Comparison of ENCODE assay signal across 24 cellular contexts in the genomic region with DNA sequence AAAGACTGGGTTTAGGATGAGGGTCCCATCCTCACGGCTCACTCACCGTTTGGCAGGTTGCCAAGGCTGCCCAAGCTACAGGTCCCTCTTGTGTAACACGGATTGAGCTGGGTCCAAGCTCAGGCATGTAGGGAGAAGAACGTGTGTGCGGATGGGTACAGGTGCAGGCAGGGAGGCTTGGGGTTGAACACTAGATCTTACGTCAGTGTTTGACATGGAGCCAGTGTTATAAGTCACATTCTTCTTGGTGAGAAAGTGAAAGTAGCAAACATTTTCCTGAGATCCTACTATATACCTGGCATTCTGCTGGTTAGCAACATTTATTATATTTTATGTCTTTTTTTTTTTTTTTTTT.
DNase-seq lines count a peak whose midpoint lies in the region; ATAC-seq and TF ChIP-seq lines count a peak whose summit lies in the region.
"Had no signal": no experiment of that assay in that cellular context is flagged by ENCODE, and none has a peak within 500 bp of the region (broad histone marks: within the 10 kb centered on the region; RNA-seq: fewer than 3 reads in every experiment).

No MANE protein-coding gene starts in this region.

- H3K79me2 ChIP-seq in GM23338 (replicated peaks; ENCODE audit: insufficient read depth) = peaks cover 11% of the 10 kb centered on the region

- H3K9me3 Mint-ChIP-seq in GM23338 = no peaks in the 10 kb centered on the region; the same call in 1 of the 3 replicates
- H3K9me3 Mint-ChIP-seq in neural crest cell = no peaks in the 10 kb centered on the region
- H3K9me3 Mint-ChIP-seq: activated naive CD4-positive, alpha-beta T cell treated with anti-CD3 and anti-CD28 coated beads, Interleukin-2, amount 50 U/mL, for 24 hours had no signal

- H3K9me2 ChIP-seq in GM23338 (ENCODE audit: insufficient read depth) = no peaks in the 10 kb centered on the region

- H3K4me1 Mint-ChIP-seq in GM23338 = peaks cover 47% of the 10 kb centered on the region
- peaks cover 55% of the 10 kb centered on the region for H3K4me1 Mint-ChIP-seq in neural crest cell
- H3K4me1 Mint-ChIP-seq: activated naive CD4-positive, alpha-beta T cell treated with anti-CD3 and anti-CD28 coated beads, Interleukin-2, amount 50 U/mL, for 24 hours had no signal

- H3K27ac Mint-ChIP-seq in GM23338 (peak overlapping the region; percentile 43; the same call in 1 of the 2 replicates), neural crest cell (ENCODE audit: unreplicated experiment) (no peak overlapping the region)
- H3K27ac Mint-ChIP-seq: activated naive CD4-positive, alpha-beta T cell treated with anti-CD3 and anti-CD28 coated beads, Interleukin-2, amount 50 U/mL, for 24 hours had no signal

- WGBS in lower leg skin, 2 donors = 65% methylated on average over 6 of the region's 6 CpGs

- peaks cover 14% of the 10 kb centered on the region for H3K27me3 Mint-ChIP-seq in GM23338 (ENCODE audit: insufficient read depth, low read depth, poor library complexity)
- H3K27me3 Mint-ChIP-seq in neural crest cell (ENCODE audit: low read depth) = no peaks in the 10 kb centered on the region
- H3K27me3 Mint-ChIP-seq: activated naive CD4-positive, alpha-beta T cell treated with anti-CD3 and anti-CD28 coated beads, Interleukin-2, amount 50 U/mL, for 24 hours had no signal

- no peak for TF ChIP-seq POLR2A in lower leg skin (IDR thresholded peaks at IDR 0.05)

- H2AFZ ChIP-seq in GM23338 = no peak overlapping the region

- ATAC-seq in GM23338 (no peak), esophagus mucosa (peak; percentile 47), GM19023 (IDR thresholded peaks at IDR 0.05; ENCODE audit: unreplicated experiment) (no peak)

- no peaks in the 10 kb centered on the region for H3K36me3 ChIP-seq in GM23338 (ENCODE audit: insufficient read depth)
- H3K36me3 ChIP-seq: Peyer's patch, sigmoid colon, upper lobe of left lung had no signal

- H3K4me3 ChIP-seq in GM23338 = no peak overlapping the region
- no peak overlapping the region for H3K4me3 ChIP-seq in lower leg skin (ENCODE audit: low read depth, poor library complexity, severe bottlenecking)
- H3K4me3 ChIP-seq: MG63, Peyer's patch, sigmoid colon, upper lobe of left lung had no signal

- DNase-seq in GM23338 (ENCODE audit: low spot score) (no peak), M059J (ENCODE audit: low read depth) (peak; percentile 3), neural crest cell (ENCODE audit: low read depth, low spot score) (no peak), lower leg skin (ENCODE audit: low spot score in 2 of 2) (no peak), CD1c-positive myeloid dendritic cell (ENCODE audit: extremely low spot score) (no peak), NCI-H69 (lab: John Stamatoyannopoulos, UW) (no peak)
- DNase-seq: ACHN; activated CD4-positive, alpha-beta T cell treated with anti-CD3 and anti-CD28 coated beads for 4 hours; amniotic stem cell; EL; hippocampal formation; KG1; MG63; NCI-H1105 treated with DMSO at 0.1 percent for 48 hours; NCI-H2029; NCI-H226; Peyer's patch; sigmoid colon; stimulated activated CD4-positive, alpha-beta T cell treated with anti-CD3 and anti-CD28 coated beads, Interleukin-4, amount 100 ng/mL, for 4 hours; T-helper 9 cell had no signal

- no peak overlapping the region for H3K4me2 ChIP-seq in GM23338

- H3K27ac ChIP-seq in GM23338 (ENCODE audit: low read depth) = no peak overlapping the region
- H3K27ac ChIP-seq: Peyer's patch, upper lobe of left lung had no signal

- H4K20me1 ChIP-seq in GM23338 (replicated peaks; ENCODE audit: insufficient read depth) = no peaks in the 10 kb centered on the region; the same call in 1 of the 2 replicates

- H3K27me3 ChIP-seq in GM23338 (ENCODE audit: insufficient read depth) = no peaks in the 10 kb centered on the region
- H3K27me3 ChIP-seq: MG63, Peyer's patch, sigmoid colon, upper lobe of left lung had no signal

- intact Hi-C loops in lower leg skin (cut with DNase I; ENCODE audit: low total_unique reads) = no loop called here

- H3K36me3 Mint-ChIP-seq in GM23338 (ENCODE audit: low read depth) (peaks cover 3% of the 10 kb centered on the region; the same call in 2 of the 3 replicates), neural crest cell (ENCODE audit: low read depth) (peaks cover 2% of the 10 kb centered on the region)
- H3K36me3 Mint-ChIP-seq: activated naive CD4-positive, alpha-beta T cell treated with anti-CD3 and anti-CD28 coated beads, Interleukin-2, amount 50 U/mL, for 24 hours had no signal

- H3K4me1 ChIP-seq in GM23338 (ENCODE audit: insufficient read depth) = peaks cover 21% of the 10 kb centered on the region; the same call in 1 of the 2 replicates

- H3K4me3 Mint-ChIP-seq in GM23338 (no peak overlapping the region), neural crest cell (peak overlapping the region; percentile 56)
- H3K4me3 Mint-ChIP-seq: activated naive CD4-positive, alpha-beta T cell treated with anti-CD3 and anti-CD28 coated beads, Interleukin-2, amount 50 U/mL, for 24 hours had no signal

- no peak for TF ChIP-seq CTCF in GM23338 (conservative IDR thresholded peaks at IDR 0.05; ENCODE audit: low read depth in 2 of 2)
- TF ChIP-seq CTCF in neural crest cell (conservative IDR thresholded peaks at IDR 0.05) = no peak
- no peak for TF ChIP-seq CTCF in lower leg skin (IDR thresholded peaks at IDR 0.05)

- no peaks in the 10 kb centered on the region for H3F3A ChIP-seq in GM23338 (replicated peaks; ENCODE audit: low read depth)

TF ChIP-seq in GM23338, 12 proteins besides CTCF, POLR2A, EP300 and RAD21:
- TF ChIP-seq POLR2AphosphoS5 (IDR thresholded peaks at IDR 0.05; ENCODE audit: low read depth) = no peak
- TF ChIP-seq ZNF114 (CRISPR knock-in tag; IDR thresholded peaks at IDR 0.05) = no peak
